Comparison of ENCODE assay signal across 9 cellular contexts in genomic region chr12:85036736-85037135, GRCh38. TPM values are rescaled to one million over a fixed set of nuclear protein-coding genes. Genes with fewer than 3 reads are reported as not detected.
DNase-seq lines count a peak whose midpoint lies in the region; ATAC-seq, FAIRE-seq and TF ChIP-seq lines count a peak whose summit lies in the region.
"Had no signal": no experiment of that assay in that cellular context is flagged by ENCODE, and none has a peak within 500 bp of the region (broad histone marks: within the 10 kb centered on the region; RNA-seq: fewer than 3 reads in every experiment).

No MANE protein-coding gene starts in this region.

- H3K79me2 ChIP-seq in DOHH2 (ENCODE audit: control insufficient read depth, low read length): no peaks in the 10 kb centered on the region

- TF ChIP-seq POLR2A in ovary (IDR thresholded peaks at IDR 0.05): no peak

- H3K27ac ChIP-seq in DOHH2 (ENCODE audit: low read depth, low read length) (no peak overlapping the region), dorsolateral prefrontal cortex (peak overlapping the region in 1 of 59 donors; percentile 67), ovary (no peak overlapping the region)

- H3K4me1 Mint-ChIP-seq in IgD-negative memory B cell: peaks cover 1 to 5% (median 3%) of the 10 kb centered on the region in 3 donors
- H3K4me1 Mint-ChIP-seq in immature natural killer cell: no peaks in the 10 kb centered on the region

- H3K27me3 ChIP-seq in DOHH2 (ENCODE audit: control insufficient read depth, low read length): no peaks in the 10 kb centered on the region
- no peaks in the 10 kb centered on the region for H3K27me3 ChIP-seq in dorsolateral prefrontal cortex
- no peaks in the 10 kb centered on the region for H3K27me3 ChIP-seq in ovary

- no peaks in the 10 kb centered on the region; the same call in 1 of the 2 replicates for H3K4me1 ChIP-seq in DOHH2 (ENCODE audit: control insufficient read depth, low read length)
- H3K4me1 ChIP-seq in ovary (ENCODE audit: insufficient read depth): peaks cover 2% of the 10 kb centered on the region

- no peaks in the 10 kb centered on the region for H3K9me2 ChIP-seq in DOHH2 (replicated peaks; ENCODE audit: control insufficient read depth, low read length)

- no peak for FAIRE-seq in RCC 7860 (lab: Jason Lieb, UNC)

- H3F3A ChIP-seq in DOHH2 (ENCODE audit: control insufficient read depth, insufficient read depth): peaks cover 5% of the 10 kb centered on the region; the same call in 1 of the 2 replicates

- H3K4me2 ChIP-seq in DOHH2 (ENCODE audit: low read length): peak overlapping the region; percentile 67

- H3K27ac Mint-ChIP-seq in IgD-negative memory B cell (peak overlapping the region in 1 of 3 donors; percentile 86), immature natural killer cell (no peak overlapping the region)

- no peak for TF ChIP-seq CTCF in DOHH2 (IDR thresholded peaks at IDR 0.05; ENCODE audit: low read depth, low read length, poor library complexity, severe bottlenecking)
- TF ChIP-seq CTCF in dorsolateral prefrontal cortex (IDR thresholded peaks at IDR 0.05 in 54 of 56, conservative IDR thresholded peaks at IDR 0.05 in 2 of 56; ENCODE audit: low read depth in 1 of 56, partially characterized antibody in 56 of 56): no peak
- TF ChIP-seq CTCF in ovary (IDR thresholded peaks at IDR 0.05): no peak

- H3K27me3 Mint-ChIP-seq in IgD-negative memory B cell (peaks cover 6% of the 10 kb centered on the region), immature natural killer cell (ENCODE audit: low read depth in 3 of 3) (peaks cover 2 to 6% (median 2%) of the 10 kb centered on the region in 3 donors)

- H3K4me3 Mint-ChIP-seq in IgD-negative memory B cell: peak overlapping the region in 3 of 4 donors; percentile 78 to 91 (median 84)
- peak overlapping the region in 1 of 5 donors; percentile 33 for H3K4me3 Mint-ChIP-seq in immature natural killer cell

- H4K20me1 ChIP-seq in DOHH2 (ENCODE audit: control insufficient read depth, insufficient read depth, low read depth, low read length): no peaks in the 10 kb centered on the region

- DNase-seq in dorsolateral prefrontal cortex: no peak
- DNase-seq in ovary: no peak
- DNase-seq in RCC 7860 (ENCODE audit: low spot score): no peak
- no peak for DNase-seq in immature natural killer cell
- DNase-seq in DMS114 treated with DMSO at 0.1 percent for 48 hours (lab: John Stamatoyannopoulos, UW; ENCODE audit: unreplicated experiment): no peak
- DNase-seq: activated CD4-positive, alpha-beta T cell treated with anti-CD3 and anti-CD28 coated beads for 1 hour had no signal

- intact Hi-C loops in dorsolateral prefrontal cortex (cut with DNase I) (no loop called here), ovary (cut with DNase I) (loop anchor here in 1 of 4 donors (10.0 kb wide), 1 partner anchor 162 kb away; no protein-coding TSS in a partner anchor)

- ATAC-seq in HG03095 (IDR thresholded peaks at IDR 0.05; ENCODE audit: unreplicated experiment): no peak

- no peaks in the 10 kb centered on the region for H3K9me3 Mint-ChIP-seq in IgD-negative memory B cell
- H3K9me3 Mint-ChIP-seq in immature natural killer cell: peaks cover 0 to 6% (median 3%) of the 10 kb centered on the region in 6 donors

- H3K36me3 ChIP-seq in DOHH2 (ENCODE audit: control insufficient read depth, low read length) (no peaks in the 10 kb centered on the region), ovary (no peaks in the 10 kb centered on the region)

- H3K36me3 Mint-ChIP-seq in IgD-negative memory B cell (no peaks in the 10 kb centered on the region), immature natural killer cell (no peaks in the 10 kb centered on the region)

- H3K4me3 ChIP-seq in DOHH2 (ENCODE audit: low read length) (peak overlapping the region; percentile 83), dorsolateral prefrontal cortex (peak overlapping the region; percentile 48 to 84 (median 68)), ovary (peak overlapping the region; percentile 44)

- WGBS in ovary, 3 donors: 13 to 19% (median 17%) methylated on average over 3 of the region's 3 CpGs

- no peak for TF ChIP-seq EP300 in ovary (IDR thresholded peaks at IDR 0.05)

- H3K9me3 ChIP-seq in DOHH2 (ENCODE audit: control insufficient read depth, insufficient read depth, low read length) (0 out of 2 replicates have a peak, but pooled peaks cover 4% of the 10 kb centered on the region), ovary (no peaks in the 10 kb centered on the region)

RNA-seq across cellular contexts. Expression of gene LRRIQ1, which starts 0.6 kb away (rescaled TPM):
- polyA plus RNA-seq in IgD-negative memory B cell (not detected), ovary (under 1 TPM; 0.04 to 0.48 TPM), immature natural killer cell (not detected)
- total RNA-seq in dorsolateral prefrontal cortex (10 to 100 TPM in 2 of 120 experiments, 1 to 10 TPM in 115, under 1 TPM in 3; 0.56 to 11.7 (median 2.6) TPM), ovary (10 to 100 TPM in 1 of 7 donors, 1 to 10 TPM in 3, under 1 TPM in 2, not detected in 1; 0.43 to 18.6 (median 2.0) TPM)

RNA-seq across cellular contexts. Expression of gene TSPAN19, which starts 0.7 kb away (rescaled TPM):
- polyA plus RNA-seq in IgD-negative memory B cell (not detected), ovary (not detected), immature natural killer cell (not detected)
- total RNA-seq in dorsolateral prefrontal cortex (10 to 100 TPM in 1 of 120 experiments, 1 to 10 TPM in 109, under 1 TPM in 10; 0.21 to 30.1 (median 2.3) TPM), ovary (not detected)
